In genomic region chr14:77376771-77377501, GRCh38 we compare ENCODE assay signal across 8 cellular contexts. TPM values are rescaled to one million over a fixed set of nuclear protein-coding genes. Genes with fewer than 3 reads are reported as not detected.
DNase-seq lines count a peak whose midpoint lies in the region; ATAC-seq and TF ChIP-seq lines count a peak whose summit lies in the region.

SAMD15 (plus strand) TSS chr14:77377379; CDS start chr14:77377419, 40 bp downstream.
A gene with protein sequence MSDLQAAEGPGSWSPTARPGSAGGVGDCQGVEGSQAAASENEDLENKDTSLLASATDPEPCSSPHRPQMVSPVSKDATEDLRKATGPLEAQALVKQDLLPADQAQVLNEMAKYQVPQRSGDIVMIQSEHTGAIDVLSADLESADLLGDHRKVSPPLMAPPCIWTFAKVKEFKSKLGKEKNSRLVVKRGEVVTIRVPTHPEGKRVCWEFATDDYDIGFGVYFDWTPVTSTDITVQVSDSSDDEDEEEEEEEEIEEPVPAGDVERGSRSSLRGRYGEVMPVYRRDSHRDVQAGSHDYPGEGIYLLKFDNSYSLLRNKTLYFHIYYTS (minus strand): TSS chr14:77377094. CDS start chr14:77377053, 41 bp downstream.

- no peak for TF ChIP-seq CTCF in OCI-LY1 (IDR thresholded peaks at IDR 0.05; ENCODE audit: low read length)
- peak; percentile 12 to 48 (median 19) for TF ChIP-seq CTCF in esophagus muscularis mucosa (IDR thresholded peaks at IDR 0.05)

- H2AFZ ChIP-seq in OCI-LY1 (ENCODE audit: low read length), result peak within 1 kb of the TSS; percentile 57; the same call in 1 of the 2 replicates

- intact Hi-C loops in esophagus muscularis mucosa (cut with DNase I), result loop anchor here (5.0 kb wide), 2 partner anchors 55 to 80 kb away; partner anchors contain the start of genes AHSA1, GSTZ1, POMT2 and VIPAS39

- H3K4me1 ChIP-seq in HUES64 (ENCODE audit: insufficient read depth, low read length) (peaks cover 14% of the 10 kb centered on the region; the same call in 1 of the 2 replicates), OCI-LY1 (ENCODE audit: insufficient read depth, low read length, severe bottlenecking) (peaks cover 40% of the 10 kb centered on the region), esophagus muscularis mucosa (peaks cover 14 to 28% (median 21%) of the 10 kb centered on the region in 4 donors), muscle layer of duodenum (ENCODE audit: control insufficient read depth in 1 of 2, insufficient read depth in 2 of 2, low read length in 2 of 2) (peaks cover 7 to 14% of the 10 kb centered on the region in 2 donors)

- H3K27me3 ChIP-seq in HUES64 (ENCODE audit: insufficient read depth, low read length) (peaks cover 10% of the 10 kb centered on the region; the same call in 1 of the 2 replicates), OCI-LY1 (ENCODE audit: insufficient read depth, low read length) (no peaks in the 10 kb centered on the region), esophagus muscularis mucosa (no peaks in the 10 kb centered on the region), muscle layer of duodenum (ENCODE audit: low read depth, low read length) (no peaks in the 10 kb centered on the region)

- peak; percentile 67 for ATAC-seq in GM21447 (IDR thresholded peaks at IDR 0.05; ENCODE audit: unreplicated experiment)

- WGBS in HUES64, result under 1% methylated on average over 69 of the region's 69 CpGs
- 2% methylated on average over 40 of the region's 69 CpGs for WGBS in esophagus muscularis mucosa

- no peaks in the 10 kb centered on the region for H3K9me2 ChIP-seq in OCI-LY1 (ENCODE audit: low read depth, low read length)

- peak; percentile 63 for DNase-seq in DMS153 (lab: John Stamatoyannopoulos, UW)
- peak; percentile 82 for DNase-seq in activated T-cell treated with anti-CD3 and anti-CD28 coated beads for 48 hours (ENCODE audit: low read depth)
- DNase-seq in esophagus muscularis mucosa (ENCODE audit: extremely low spot score), result peak; percentile 93
- DNase-seq in stimulated activated CD8-positive, alpha-beta memory T cell treated with anti-CD3 and anti-CD28 coated beads, Interleukin-7, amount 100 ng/mL, for 24 hours (ENCODE audit: low read depth), result peak; percentile 50

- peaks cover 40% of the 10 kb centered on the region for H3K79me2 ChIP-seq in OCI-LY1 (ENCODE audit: insufficient read depth, low read length)

- H3K4me3 ChIP-seq in HUES64 (ENCODE audit: low read length), result peak within 1 kb of the TSS; percentile 83
- H3K4me3 ChIP-seq in OCI-LY1 (ENCODE audit: low read depth, low read length, poor library complexity, severe bottlenecking), result peak within 1 kb of the TSS; percentile 82
- peak within 1 kb of the TSS; percentile 85 to 95 (median 92) for H3K4me3 ChIP-seq in esophagus muscularis mucosa
- peak within 1 kb of the TSS; percentile 92 to 98 for H3K4me3 ChIP-seq in muscle layer of duodenum (ENCODE audit: low read depth in 1 of 2, low read length in 2 of 2)

- TF ChIP-seq EP300 in esophagus muscularis mucosa (IDR thresholded peaks at IDR 0.05), result no peak

- H3K27ac ChIP-seq in HUES64 (ENCODE audit: low read depth, low read length) (peak within 1 kb of the TSS; percentile 81), OCI-LY1 (ENCODE audit: low read depth, low read length, poor library complexity, severe bottlenecking) (peak within 1 kb of the TSS; percentile 80), esophagus muscularis mucosa (replicated peaks in 1 of 4) (peak within 1 kb of the TSS; percentile 87 to 89 (median 87)), muscle layer of duodenum (ENCODE audit: low read length) (peak within 1 kb of the TSS; percentile 68)

- H3K36me3 ChIP-seq in HUES64 (ENCODE audit: insufficient read depth, low read length) (no peaks in the 10 kb centered on the region), OCI-LY1 (ENCODE audit: insufficient read depth, low read length) (peaks cover 8% of the 10 kb centered on the region; the same call in 1 of the 2 replicates), esophagus muscularis mucosa (no peaks in the 10 kb centered on the region), muscle layer of duodenum (ENCODE audit: control insufficient read depth in 1 of 2, insufficient read depth in 2 of 2, low read length in 2 of 2) (peaks cover 0 to 3% of the 10 kb centered on the region in 2 donors)

- H3K9me3 ChIP-seq in HUES64 (ENCODE audit: insufficient read depth, low read depth, low read length), result no peaks in the 10 kb centered on the region
- H3K9me3 ChIP-seq in OCI-LY1 (ENCODE audit: low read length), result no peaks in the 10 kb centered on the region
- H3K9me3 ChIP-seq in esophagus muscularis mucosa, result no peaks in the 10 kb centered on the region
- no peaks in the 10 kb centered on the region for H3K9me3 ChIP-seq in muscle layer of duodenum (ENCODE audit: control insufficient read depth in 1 of 2, low read length in 2 of 2)

- H3F3A ChIP-seq in OCI-LY1 (ENCODE audit: insufficient read depth, low read length), result no peaks in the 10 kb centered on the region

- no peaks in the 10 kb centered on the region for H4K20me1 ChIP-seq in OCI-LY1 (ENCODE audit: insufficient read depth, low read length)

- peak within 1 kb of the TSS; percentile 73 for H3K4me2 ChIP-seq in OCI-LY1 (ENCODE audit: low read length)

- H3K9ac ChIP-seq in HUES64 (ENCODE audit: low read depth, low read length) (peak within 1 kb of the TSS; percentile 83), OCI-LY1 (ENCODE audit: low read length) (peak within 1 kb of the TSS; percentile 88)

- no peak for TF ChIP-seq POLR2A in esophagus muscularis mucosa (IDR thresholded peaks at IDR 0.05; ENCODE audit: low read depth)

RNA-seq across cellular contexts. Expression of gene SAMD15, which starts in this region (rescaled TPM):
- 1.3 TPM for polyA plus RNA-seq in HUES64 (2013, experiment 1 of 2)
- 0.51 TPM for polyA plus RNA-seq in HUES64 (2013, experiment 2 of 2)
- under 1 TPM; 0.42 to 0.52 (median 0.51) TPM for total RNA-seq in esophagus muscularis mucosa

RNA-seq across cellular contexts. Expression of the second gene that starts in this region (rescaled TPM):
- 6.3 TPM for polyA plus RNA-seq in HUES64 (2013, experiment 1 of 2)
- 8.5 TPM for polyA plus RNA-seq in HUES64 (2013, experiment 2 of 2)
- total RNA-seq in esophagus muscularis mucosa, result 10 to 100 TPM; 15.2 to 21.8 (median 16.7) TPM

Comparison
In these comparisons a context has a peak if more than half of its experiments do, and no peak if none do; other contexts are left out.
1. Peak in every context shown above with its lines: DNase-seq, ATAC-seq, H3K4me3 ChIP-seq and H3K27ac ChIP-seq.